In genomic region chr2:113200236-113200635, GRCh38 we compare ENCODE assay signal across 12 cellular contexts. TPM values are rescaled to one million over a fixed set of nuclear protein-coding genes. Genes with fewer than 3 reads are reported as not detected.
DNase-seq lines count a peak whose midpoint lies in the region; ATAC-seq, FAIRE-seq and TF ChIP-seq lines count a peak whose summit lies in the region.
"Had no signal": no experiment of that assay in that cellular context is flagged by ENCODE, and none has a peak within 500 bp of the region (broad histone marks: within the 10 kb centered on the region; RNA-seq: fewer than 3 reads in every experiment).

No MANE protein-coding gene starts in this region.

- intact Hi-C loops in A673 (cut with micrococcal nuclease; ENCODE audit: unreplicated experiment) (loop anchor here (5.0 to 10.0 kb wide), 2 partner anchors 63 to 85 kb away; no protein-coding TSS in a partner anchor), heart left ventricle (cut with DNase I) (loop anchor here in 8 of 10 donors (2.0 to 5.0 kb wide), 5 partner anchors 47 to 192 kb away; no protein-coding TSS in a partner anchor)
- intact Hi-C loops in activated T-helper 1 cell treated with anti-CD3 and anti-CD28 coated beads, Interleukin-12 subunit alpha, Interleukin-12 subunit beta, Interleukin-2, Interleukin-4 antibody, amounts not matched to agents 30 ng/mL and 10 ng/mL and 1 ng/mL, durations not matched to agents 14 hours and 24 hours and 36 hours (cut with micrococcal nuclease) = loop anchor here (5.0 kb wide), 1 partner anchor 192 kb away; no protein-coding TSS in a partner anchor

- peaks cover 5% of the 10 kb centered on the region for H3K27me3 Mint-ChIP-seq in GM23338 (ENCODE audit: insufficient read depth, low read depth, poor library complexity)
- no peaks in the 10 kb centered on the region for H3K27me3 Mint-ChIP-seq in activated T-helper 1 cell treated with anti-CD3 and anti-CD28 coated beads, Interleukin-12 subunit alpha, Interleukin-12 subunit beta, Interleukin-2, Interleukin-4 antibody, amounts not matched to agents 30 ng/mL and 10 ng/mL and 1 ng/mL, durations not matched to agents 14 hours and 24 hours and 36 hours (ENCODE audit: insufficient read depth)
- no peaks in the 10 kb centered on the region for H3K27me3 Mint-ChIP-seq in memory B cell

- H3K4me1 Mint-ChIP-seq in GM23338 = peaks cover 3% of the 10 kb centered on the region; the same call in 2 of the 3 replicates
- peaks cover 37% of the 10 kb centered on the region for H3K4me1 Mint-ChIP-seq in activated T-helper 1 cell treated with anti-CD3 and anti-CD28 coated beads, Interleukin-12 subunit alpha, Interleukin-12 subunit beta, Interleukin-2, Interleukin-4 antibody, amounts not matched to agents 30 ng/mL and 10 ng/mL and 1 ng/mL, durations not matched to agents 14 hours and 24 hours and 36 hours (ENCODE audit: low read depth)
- peaks cover 16% of the 10 kb centered on the region for H3K4me1 Mint-ChIP-seq in memory B cell

- H3K4me3 ChIP-seq in A673 (ENCODE audit: low read depth, low read length, poor library complexity, severe bottlenecking) = no peak overlapping the region
- H3K4me3 ChIP-seq in GM23338 = no peak overlapping the region
- no peak overlapping the region for H3K4me3 ChIP-seq in heart left ventricle

- H3K79me2 ChIP-seq in GM23338 (replicated peaks; ENCODE audit: insufficient read depth) = no peaks in the 10 kb centered on the region

- peak; percentile 14 for DNase-seq in A673 (ENCODE audit: low spot score)
- DNase-seq in GM23338 (ENCODE audit: low spot score) = peak; percentile 56
- DNase-seq in activated T-helper 1 cell treated with anti-CD3 and anti-CD28 coated beads, Interleukin-12 subunit alpha, Interleukin-12 subunit beta, Interleukin-2, Interleukin-4 antibody, amounts not matched to agents 30 ng/mL and 10 ng/mL and 1 ng/mL, durations not matched to agents 14 hours and 24 hours and 36 hours (ENCODE audit: low spot score) = no peak
- DNase-seq in memory B cell (ENCODE audit: low spot score in 2 of 2) = no peak
- no peak for DNase-seq in HTR-8/SVneo (ENCODE audit: insufficient read length, low spot score)
- no peak for DNase-seq in hippocampal formation (lab: John Stamatoyannopoulos, UW)
- DNase-seq in heart left ventricle = no peak
- DNase-seq: activated naive CD4-positive, alpha-beta T cell treated with anti-CD3 and anti-CD28 coated beads, Interleukin-2, amount 50 U/mL, for 16 hours; COR-L47; NCI-H1048; stimulated activated CD4-positive, alpha-beta T cell treated with anti-CD3 and anti-CD28 coated beads, Interleukin-2, amount 100 ng/mL, for 48 hours had no signal

- H3K4me3 Mint-ChIP-seq in GM23338 (peak overlapping the region; percentile 58; the same call in 2 of the 3 replicates), memory B cell (no peak overlapping the region)
- no peak overlapping the region for H3K4me3 Mint-ChIP-seq in activated T-helper 1 cell treated with anti-CD3 and anti-CD28 coated beads, Interleukin-12 subunit alpha, Interleukin-12 subunit beta, Interleukin-2, Interleukin-4 antibody, amounts not matched to agents 30 ng/mL and 10 ng/mL and 1 ng/mL, durations not matched to agents 14 hours and 24 hours and 36 hours

- H3K27ac Mint-ChIP-seq in GM23338 (no peak overlapping the region), memory B cell (peak overlapping the region; percentile 2)
- peak overlapping the region; percentile 70 for H3K27ac Mint-ChIP-seq in activated T-helper 1 cell treated with anti-CD3 and anti-CD28 coated beads, Interleukin-12 subunit alpha, Interleukin-12 subunit beta, Interleukin-2, Interleukin-4 antibody, amounts not matched to agents 30 ng/mL and 10 ng/mL and 1 ng/mL, durations not matched to agents 14 hours and 24 hours and 36 hours

- WGBS in heart left ventricle, 4 donors = 83 to 93% (median 92%) methylated on average over 3 to 4 of the region's 4 CpGs

- no peak for FAIRE-seq in HTR-8/SVneo (lab: Jason Lieb, UNC)

- TF ChIP-seq CTCF in A673 (conservative IDR thresholded peaks at IDR 0.05; ENCODE audit: low read depth, low read length) (peak; percentile 44), GM23338 (conservative IDR thresholded peaks at IDR 0.05; ENCODE audit: low read depth in 2 of 2) (peak; percentile 53 to 64), heart left ventricle (IDR thresholded peaks at IDR 0.05) (no peak)

- H3K27me3 ChIP-seq in A673 (replicated peaks; ENCODE audit: insufficient read depth, low read depth, low read length, poor library complexity) (no peaks in the 10 kb centered on the region), GM23338 (ENCODE audit: insufficient read depth) (no peaks in the 10 kb centered on the region), heart left ventricle (no peaks in the 10 kb centered on the region)

- H3F3A ChIP-seq in GM23338 (replicated peaks; ENCODE audit: low read depth) = no peaks in the 10 kb centered on the region

- TF ChIP-seq POLR2A in heart left ventricle (IDR thresholded peaks at IDR 0.05) = no peak

- H3K36me3 ChIP-seq in A673 (ENCODE audit: insufficient read depth, low read length, poor library complexity, severe bottlenecking) (no peaks in the 10 kb centered on the region), GM23338 (ENCODE audit: insufficient read depth) (no peaks in the 10 kb centered on the region), heart left ventricle (peaks cover 0 to 39% (median 0%) of the 10 kb centered on the region in 9 donors)

- H3K4me2 ChIP-seq in GM23338 = no peak overlapping the region

- no TSS peak for BruUV-seq in A673 (replicated peaks; lab: Mats Ljungman, UMichigan)

- ATAC-seq in GM23338 = peak; percentile 6
- no peak for ATAC-seq in memory B cell (ENCODE audit: low read depth)
- ATAC-seq in HG03565 (IDR thresholded peaks at IDR 0.05; ENCODE audit: unreplicated experiment) = no peak
- ATAC-seq in heart left ventricle = no peak

- H4K20me1 ChIP-seq in GM23338 (replicated peaks; ENCODE audit: insufficient read depth) = no peaks in the 10 kb centered on the region

- H3K9me2 ChIP-seq in GM23338 (ENCODE audit: insufficient read depth) = no peaks in the 10 kb centered on the region

- H3K27ac ChIP-seq in A673 (ENCODE audit: low read depth, low read length, poor library complexity, severe bottlenecking) (no peak overlapping the region), GM23338 (ENCODE audit: low read depth) (no peak overlapping the region), heart left ventricle (no peak overlapping the region)

- CTCF ChIA-PET in A673 (lab: Charles Lee) = no interaction called here

- POLR2A ChIA-PET in A673 (lab: Charles Lee; ENCODE audit: low non-redundant PET) = no interaction called here

- no peak overlapping the region for H2AFZ ChIP-seq in GM23338

- H3K9me3 ChIP-seq in A673 (ENCODE audit: low read depth, low read length, poor library complexity, severe bottlenecking) (no peaks in the 10 kb centered on the region), heart left ventricle (no peaks in the 10 kb centered on the region)

- H3K36me3 Mint-ChIP-seq in GM23338 (ENCODE audit: low read depth) (no peaks in the 10 kb centered on the region), memory B cell (peaks cover 13% of the 10 kb centered on the region)
- H3K36me3 Mint-ChIP-seq in activated T-helper 1 cell treated with anti-CD3 and anti-CD28 coated beads, Interleukin-12 subunit alpha, Interleukin-12 subunit beta, Interleukin-2, Interleukin-4 antibody, amounts not matched to agents 30 ng/mL and 10 ng/mL and 1 ng/mL, durations not matched to agents 14 hours and 24 hours and 36 hours (ENCODE audit: low read depth) = peaks cover 50% of the 10 kb centered on the region

- H3K4me1 ChIP-seq in A673 (ENCODE audit: insufficient read depth, low read length, poor library complexity, severe bottlenecking) (peaks cover 13% of the 10 kb centered on the region), GM23338 (ENCODE audit: insufficient read depth) (no peaks in the 10 kb centered on the region), heart left ventricle (peaks cover 0 to 15% (median 5%) of the 10 kb centered on the region in 12 donors)

- H3K9me3 Mint-ChIP-seq in GM23338 = no peaks in the 10 kb centered on the region
- no peaks in the 10 kb centered on the region for H3K9me3 Mint-ChIP-seq in activated T-helper 1 cell treated with anti-CD3 and anti-CD28 coated beads, Interleukin-12 subunit alpha, Interleukin-12 subunit beta, Interleukin-2, Interleukin-4 antibody, amounts not matched to agents 30 ng/mL and 10 ng/mL and 1 ng/mL, durations not matched to agents 14 hours and 24 hours and 36 hours
- no peaks in the 10 kb centered on the region for H3K9me3 Mint-ChIP-seq in memory B cell

TF ChIP-seq in GM23338, 12 proteins besides CTCF, POLR2A, EP300 and RAD21 (continues in another document):
- TF ChIP-seq STAT1 (IDR thresholded peaks at IDR 0.05; ENCODE audit: unreplicated experiment) (no peak), ZNF114 (CRISPR knock-in tag; IDR thresholded peaks at IDR 0.05) (no peak), NANOG (IDR thresholded peaks at IDR 0.05; ENCODE audit: borderline replicate concordance) (no peak), EZH2phosphoT487 (IDR thresholded peaks at IDR 0.05; ENCODE audit: unreplicated experiment) (no peak), CREB1 (CRISPR knock-in tag; IDR thresholded peaks at IDR 0.05; ENCODE audit: low read depth) (no peak), ETS1 (IDR thresholded peaks at IDR 0.05) (no peak), EZH2 (IDR thresholded peaks at IDR 0.05; ENCODE audit: low read depth, unreplicated experiment) (no peak), JUNB (IDR thresholded peaks at IDR 0.05; ENCODE audit: unreplicated experiment) (no peak), POLR2AphosphoS5 (IDR thresholded peaks at IDR 0.05; ENCODE audit: low read depth) (no peak)

RNA-seq across cellular contexts. Expression of gene PSD4, which starts 26.5 kb away (rescaled TPM):
- 0.60 and 1.8 TPM in 2 replicates for total RNA-seq in A673 (2021)
- total RNA-seq in GM23338 (2014; rRNA removed; shearing (Covaris generic)) = 0.66 and 1.1 TPM in 2 replicates
- polyA plus RNA-seq in GM23338 (2016; fragmentation: Nextera tagmentation; extraction: Ambion mirVana) = 0.06 and 0.19 TPM in 2 replicates
- 249 and 257 TPM in 2 replicates for total RNA-seq in activated T-helper 1 cell treated with anti-CD3 and anti-CD28 coated beads, Interleukin-12 subunit alpha, Interleukin-12 subunit beta, Interleukin-2, Interleukin-4 antibody, amounts not matched to agents 30 ng/mL and 10 ng/mL and 1 ng/mL, durations not matched to agents 14 hours and 24 hours and 36 hours
- total RNA-seq in heart left ventricle = 10 to 100 TPM in 1 of 9 donors, 1 to 10 TPM in 5, under 1 TPM in 3; 0.65 to 23.4 (median 1.9) TPM
- polyA plus RNA-seq in heart left ventricle = 1 to 10 TPM in 1 of 2 donors, under 1 TPM in 1; 0.99 to 1.6 TPM

Comparison
In these comparisons a context has a peak if more than half of its experiments do, and no peak if none do; other contexts are left out.
1. DNase-seq: peak in A673 (single experiment) and GM23338 (single experiment); none in activated T-helper 1 cell treated with anti-CD3 and anti-CD28 coated beads, Interleukin-12 subunit alpha, Interleukin-12 subunit beta, Interleukin-2, Interleukin-4 antibody, amounts not matched to agents 30 ng/mL and 10 ng/mL and 1 ng/mL, durations not matched to agents 14 hours and 24 hours and 36 hours (single experiment), memory B cell (0 of 2), HTR-8/SVneo (single experiment), hippocampal formation (0 of 2) and heart left ventricle (0 of 5).
2. CTCF ChIP-seq: peak in A673 (single experiment) and GM23338 (2 of 2); none in heart left ventricle (0 of 12).
3. RNA of gene PSD4, which starts 26.5 kb away (total RNA-seq): 249 to 257 TPM in activated T-helper 1 cell treated with anti-CD3 and anti-CD28 coated beads, Interleukin-12 subunit alpha, Interleukin-12 subunit beta, Interleukin-2, Interleukin-4 antibody, amounts not matched to agents 30 ng/mL and 10 ng/mL and 1 ng/mL, durations not matched to agents 14 hours and 24 hours and 36 hours; 0.65 to 23.4 TPM in heart left ventricle, 0.66 to 1.1 TPM in GM23338 and 0.60 to 1.8 TPM in A673; every median in the first group is over 10 times any median in the second.